1 cellular context compared by ENCODE assay signal in genomic region chr1:19251305-19252196, GRCh38.
TF ChIP-seq lines count a peak whose summit lies in the region.

Gene EMC1 (minus strand): TSS chr1:19251524. CDS start chr1:19251509, 15 bp downstream.
Gene MRTO4 (plus strand): TSS chr1:19251805. CDS start chr1:19251836, 31 bp downstream.

TF ChIP-seq in HepG2, 621 proteins besides CTCF, POLR2A, EP300 and RAD21 (continued from another document and continues in another):
- no peak for TF ChIP-seq ZBTB37 (CRISPR knock-in tag; IDR thresholded peaks at IDR 0.05)
- TF ChIP-seq, protein P1, sequence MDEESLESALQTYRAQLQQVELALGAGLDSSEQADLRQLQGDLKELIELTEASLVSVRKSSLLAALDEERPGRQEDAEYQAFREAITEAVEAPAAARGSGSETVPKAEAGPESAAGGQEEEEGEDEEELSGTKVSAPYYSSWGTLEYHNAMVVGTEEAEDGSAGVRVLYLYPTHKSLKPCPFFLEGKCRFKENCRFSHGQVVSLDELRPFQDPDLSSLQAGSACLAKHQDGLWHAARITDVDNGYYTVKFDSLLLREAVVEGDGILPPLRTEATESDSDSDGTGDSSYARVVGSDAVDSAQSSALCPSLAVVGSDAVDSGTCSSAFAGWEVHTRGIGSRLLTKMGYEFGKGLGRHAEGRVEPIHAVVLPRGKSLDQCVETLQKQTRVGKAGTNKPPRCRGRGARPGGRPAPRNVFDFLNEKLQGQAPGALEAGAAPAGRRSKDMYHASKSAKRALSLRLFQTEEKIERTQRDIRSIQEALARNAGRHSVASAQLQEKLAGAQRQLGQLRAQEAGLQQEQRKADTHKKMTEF (CRISPR knock-in tag; IDR thresholded peaks at IDR 0.05): peak; percentile 88
- TF ChIP-seq STAG1 (CRISPR knock-in tag; IDR thresholded peaks at IDR 0.05): no peak; the same call in 1 of the 2 replicates
- TF ChIP-seq NFKBIZ (CRISPR knock-in tag; IDR thresholded peaks at IDR 0.05): 0 out of 2 replicates have a peak, but pooled peaks have one; percentile 25
- peak; percentile 74 for TF ChIP-seq ELF1 (CRISPR knock-in tag; IDR thresholded peaks at IDR 0.05)
- peak; percentile 92 for TF ChIP-seq MED8 (CRISPR knock-in tag; IDR thresholded peaks at IDR 0.05; ENCODE audit: insufficient replicate concordance)
- no peak for TF ChIP-seq ZFP36 (IDR thresholded peaks at IDR 0.05; ENCODE audit: borderline replicate concordance, low read depth, low read length, partially characterized antibody)
- peak; percentile 76; the same call in 1 of the 2 replicates for TF ChIP-seq DR1 (CRISPR knock-in tag; IDR thresholded peaks at IDR 0.05)
- peak; percentile 80; the same call in 1 of the 2 replicates for TF ChIP-seq ZNF350 (CRISPR knock-in tag; IDR thresholded peaks at IDR 0.05; ENCODE audit: borderline replicate concordance, low read depth)
- TF ChIP-seq, protein P2, sequence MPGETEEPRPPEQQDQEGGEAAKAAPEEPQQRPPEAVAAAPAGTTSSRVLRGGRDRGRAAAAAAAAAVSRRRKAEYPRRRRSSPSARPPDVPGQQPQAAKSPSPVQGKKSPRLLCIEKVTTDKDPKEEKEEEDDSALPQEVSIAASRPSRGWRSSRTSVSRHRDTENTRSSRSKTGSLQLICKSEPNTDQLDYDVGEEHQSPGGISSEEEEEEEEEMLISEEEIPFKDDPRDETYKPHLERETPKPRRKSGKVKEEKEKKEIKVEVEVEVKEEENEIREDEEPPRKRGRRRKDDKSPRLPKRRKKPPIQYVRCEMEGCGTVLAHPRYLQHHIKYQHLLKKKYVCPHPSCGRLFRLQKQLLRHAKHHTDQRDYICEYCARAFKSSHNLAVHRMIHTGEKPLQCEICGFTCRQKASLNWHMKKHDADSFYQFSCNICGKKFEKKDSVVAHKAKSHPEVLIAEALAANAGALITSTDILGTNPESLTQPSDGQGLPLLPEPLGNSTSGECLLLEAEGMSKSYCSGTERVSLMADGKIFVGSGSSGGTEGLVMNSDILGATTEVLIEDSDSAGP (CRISPR knock-in tag; IDR thresholded peaks at IDR 0.05; ENCODE audit: borderline replicate concordance): peak; percentile 90; the same call in 1 of the 2 replicates
- peak; percentile 89 for TF ChIP-seq ZNF616 (CRISPR knock-in tag; IDR thresholded peaks at IDR 0.05; ENCODE audit: low read depth)
- TF ChIP-seq, protein P3, sequence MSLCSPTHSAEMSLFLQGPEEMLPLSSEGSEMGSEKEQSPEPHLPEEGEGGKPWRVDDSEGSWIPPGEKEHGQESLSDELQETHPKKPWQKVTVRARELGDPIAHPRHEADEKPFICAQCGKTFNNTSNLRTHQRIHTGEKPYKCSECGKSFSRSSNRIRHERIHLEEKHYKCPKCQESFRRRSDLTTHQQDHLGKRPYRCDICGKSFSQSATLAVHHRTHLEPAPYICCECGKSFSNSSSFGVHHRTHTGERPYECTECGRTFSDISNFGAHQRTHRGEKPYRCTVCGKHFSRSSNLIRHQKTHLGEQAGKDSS (CRISPR knock-in tag; IDR thresholded peaks at IDR 0.05; ENCODE audit: borderline replicate concordance, low read depth): peak; percentile 22; the same call in 1 of the 2 replicates
- no peak for TF ChIP-seq TRAFD1 (CRISPR knock-in tag; IDR thresholded peaks at IDR 0.05; ENCODE audit: borderline replicate concordance)
- TF ChIP-seq HNRNPK (IDR thresholded peaks at IDR 0.05; ENCODE audit: low read depth, low read length, poor library complexity, severe bottlenecking): peak; percentile 78
- 0 out of 2 replicates have a peak, but pooled peaks have one; percentile 53 for TF ChIP-seq ZNF20 (CRISPR knock-in tag; IDR thresholded peaks at IDR 0.05)
- TF ChIP-seq ZNF609 (CRISPR knock-in tag; IDR thresholded peaks at IDR 0.05; ENCODE audit: borderline replicate concordance): peak; percentile 32; the same call in 1 of the 2 replicates
- TF ChIP-seq U2AF2 (IDR thresholded peaks at IDR 0.05; ENCODE audit: low read depth, low read length): no peak
- TF ChIP-seq ZNF33A (CRISPR knock-in tag; IDR thresholded peaks at IDR 0.05; ENCODE audit: borderline replicate concordance): peak; percentile 89; the same call in 1 of the 2 replicates
- TF ChIP-seq JUND (CRISPR knock-in tag; IDR thresholded peaks at IDR 0.05): peak; percentile 52; the same call in 1 of the 2 replicates
- peak; percentile 83; the same call in 1 of the 2 replicates for TF ChIP-seq FOXK1 (CRISPR knock-in tag; IDR thresholded peaks at IDR 0.05; ENCODE audit: borderline replicate concordance, low read depth)
- TF ChIP-seq, protein P4, sequence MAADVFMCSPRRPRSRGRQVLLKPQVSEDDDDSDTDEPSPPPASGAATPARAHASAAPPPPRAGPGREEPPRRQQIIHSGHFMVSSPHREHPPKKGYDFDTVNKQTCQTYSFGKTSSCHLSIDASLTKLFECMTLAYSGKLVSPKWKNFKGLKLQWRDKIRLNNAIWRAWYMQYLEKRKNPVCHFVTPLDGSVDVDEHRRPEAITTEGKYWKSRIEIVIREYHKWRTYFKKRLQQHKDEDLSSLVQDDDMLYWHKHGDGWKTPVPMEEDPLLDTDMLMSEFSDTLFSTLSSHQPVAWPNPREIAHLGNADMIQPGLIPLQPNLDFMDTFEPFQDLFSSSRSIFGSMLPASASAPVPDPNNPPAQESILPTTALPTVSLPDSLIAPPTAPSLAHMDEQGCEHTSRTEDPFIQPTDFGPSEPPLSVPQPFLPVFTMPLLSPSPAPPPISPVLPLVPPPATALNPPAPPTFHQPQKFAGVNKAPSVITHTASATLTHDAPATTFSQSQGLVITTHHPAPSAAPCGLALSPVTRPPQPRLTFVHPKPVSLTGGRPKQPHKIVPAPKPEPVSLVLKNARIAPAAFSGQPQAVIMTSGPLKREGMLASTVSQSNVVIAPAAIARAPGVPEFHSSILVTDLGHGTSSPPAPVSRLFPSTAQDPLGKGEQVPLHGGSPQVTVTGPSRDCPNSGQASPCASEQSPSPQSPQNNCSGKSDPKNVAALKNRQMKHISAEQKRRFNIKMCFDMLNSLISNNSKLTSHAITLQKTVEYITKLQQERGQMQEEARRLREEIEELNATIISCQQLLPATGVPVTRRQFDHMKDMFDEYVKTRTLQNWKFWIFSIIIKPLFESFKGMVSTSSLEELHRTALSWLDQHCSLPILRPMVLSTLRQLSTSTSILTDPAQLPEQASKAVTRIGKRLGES (CRISPR knock-in tag; IDR thresholded peaks at IDR 0.05; ENCODE audit: borderline replicate concordance): no peak
- TF ChIP-seq RFX3 (CRISPR knock-in tag; IDR thresholded peaks at IDR 0.05): no peak
- no peak for TF ChIP-seq ATF5 (CRISPR knock-in tag; IDR thresholded peaks at IDR 0.05; ENCODE audit: low read depth)
- TF ChIP-seq, protein P5, sequence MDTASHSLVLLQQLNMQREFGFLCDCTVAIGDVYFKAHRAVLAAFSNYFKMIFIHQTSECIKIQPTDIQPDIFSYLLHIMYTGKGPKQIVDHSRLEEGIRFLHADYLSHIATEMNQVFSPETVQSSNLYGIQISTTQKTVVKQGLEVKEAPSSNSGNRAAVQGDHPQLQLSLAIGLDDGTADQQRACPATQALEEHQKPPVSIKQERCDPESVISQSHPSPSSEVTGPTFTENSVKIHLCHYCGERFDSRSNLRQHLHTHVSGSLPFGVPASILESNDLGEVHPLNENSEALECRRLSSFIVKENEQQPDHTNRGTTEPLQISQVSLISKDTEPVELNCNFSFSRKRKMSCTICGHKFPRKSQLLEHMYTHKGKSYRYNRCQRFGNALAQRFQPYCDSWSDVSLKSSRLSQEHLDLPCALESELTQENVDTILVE (CRISPR knock-in tag; IDR thresholded peaks at IDR 0.05): peak; percentile 85
- peak; percentile 91 for TF ChIP-seq ZNF879 (CRISPR knock-in tag; IDR thresholded peaks at IDR 0.05)
- no peak for TF ChIP-seq SMC3 (IDR thresholded peaks at IDR 0.05; ENCODE audit: low read length)
- TF ChIP-seq SAFB2 (CRISPR knock-in tag; IDR thresholded peaks at IDR 0.05; ENCODE audit: borderline replicate concordance, low read depth): peak; percentile 88
- TF ChIP-seq, protein P6, sequence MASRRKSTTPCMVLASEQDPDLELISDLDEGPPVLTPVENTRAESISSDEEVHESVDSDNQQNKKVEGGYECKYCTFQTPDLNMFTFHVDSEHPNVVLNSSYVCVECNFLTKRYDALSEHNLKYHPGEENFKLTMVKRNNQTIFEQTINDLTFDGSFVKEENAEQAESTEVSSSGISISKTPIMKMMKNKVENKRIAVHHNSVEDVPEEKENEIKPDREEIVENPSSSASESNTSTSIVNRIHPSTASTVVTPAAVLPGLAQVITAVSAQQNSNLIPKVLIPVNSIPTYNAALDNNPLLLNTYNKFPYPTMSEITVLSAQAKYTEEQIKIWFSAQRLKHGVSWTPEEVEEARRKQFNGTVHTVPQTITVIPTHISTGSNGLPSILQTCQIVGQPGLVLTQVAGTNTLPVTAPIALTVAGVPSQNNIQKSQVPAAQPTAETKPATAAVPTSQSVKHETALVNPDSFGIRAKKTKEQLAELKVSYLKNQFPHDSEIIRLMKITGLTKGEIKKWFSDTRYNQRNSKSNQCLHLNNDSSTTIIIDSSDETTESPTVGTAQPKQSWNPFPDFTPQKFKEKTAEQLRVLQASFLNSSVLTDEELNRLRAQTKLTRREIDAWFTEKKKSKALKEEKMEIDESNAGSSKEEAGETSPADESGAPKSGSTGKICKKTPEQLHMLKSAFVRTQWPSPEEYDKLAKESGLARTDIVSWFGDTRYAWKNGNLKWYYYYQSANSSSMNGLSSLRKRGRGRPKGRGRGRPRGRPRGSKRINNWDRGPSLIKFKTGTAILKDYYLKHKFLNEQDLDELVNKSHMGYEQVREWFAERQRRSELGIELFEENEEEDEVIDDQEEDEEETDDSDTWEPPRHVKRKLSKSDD (CRISPR knock-in tag; IDR thresholded peaks at IDR 0.05; ENCODE audit: low read depth): no peak
- TF ChIP-seq ZBTB26 (CRISPR knock-in tag; IDR thresholded peaks at IDR 0.05; ENCODE audit: borderline replicate concordance): peak; percentile 87; the same call in 1 of the 2 replicates
